In the genomic region with DNA sequence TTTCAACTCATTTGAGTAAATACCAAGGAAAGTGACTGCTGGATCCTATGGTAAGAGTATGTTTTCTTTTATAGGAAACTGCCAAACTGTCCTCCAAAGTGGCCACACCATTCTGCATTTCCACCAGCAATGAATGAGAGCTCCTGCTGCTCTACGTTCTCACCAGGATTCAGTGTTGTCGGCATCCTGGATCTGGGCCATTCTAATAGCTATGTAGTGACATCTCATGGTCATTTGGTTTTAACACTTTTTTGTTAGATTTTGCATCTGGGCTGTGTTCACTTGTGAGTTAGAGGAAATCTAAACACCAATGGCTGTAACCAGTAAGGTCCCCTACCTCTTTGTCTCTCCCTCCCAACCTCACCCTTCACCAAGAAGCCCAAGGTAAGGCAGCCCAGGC, we compare ENCODE assay signal across 1 cellular context.
TF ChIP-seq lines count a peak whose summit lies in the region.

No MANE protein-coding gene starts in this region.

TF ChIP-seq in H1, 55 proteins besides CTCF, POLR2A, EP300 and RAD21:
- TF ChIP-seq TCF12 (IDR thresholded peaks at IDR 0.05; ENCODE audit: low read depth, low read length) (no peak), TBP (IDR thresholded peaks at IDR 0.05; ENCODE audit: low read depth, low read length) (no peak), JUND (IDR thresholded peaks at IDR 0.05; ENCODE audit: low read length) (no peak), SUZ12 (IDR thresholded peaks at IDR 0.05; ENCODE audit: low read length) (no peak), RBBP5 (IDR thresholded peaks at IDR 0.05; ENCODE audit: borderline replicate concordance, low read depth, low read length) (no peak), TAF7 (optimal IDR thresholded peaks at IDR 0.05; ENCODE audit: borderline replicate concordance, low read depth, low read length) (no peak), SIX5 (IDR thresholded peaks at IDR 0.05; ENCODE audit: low read depth, low read length) (no peak)
- TF ChIP-seq, protein P1, sequence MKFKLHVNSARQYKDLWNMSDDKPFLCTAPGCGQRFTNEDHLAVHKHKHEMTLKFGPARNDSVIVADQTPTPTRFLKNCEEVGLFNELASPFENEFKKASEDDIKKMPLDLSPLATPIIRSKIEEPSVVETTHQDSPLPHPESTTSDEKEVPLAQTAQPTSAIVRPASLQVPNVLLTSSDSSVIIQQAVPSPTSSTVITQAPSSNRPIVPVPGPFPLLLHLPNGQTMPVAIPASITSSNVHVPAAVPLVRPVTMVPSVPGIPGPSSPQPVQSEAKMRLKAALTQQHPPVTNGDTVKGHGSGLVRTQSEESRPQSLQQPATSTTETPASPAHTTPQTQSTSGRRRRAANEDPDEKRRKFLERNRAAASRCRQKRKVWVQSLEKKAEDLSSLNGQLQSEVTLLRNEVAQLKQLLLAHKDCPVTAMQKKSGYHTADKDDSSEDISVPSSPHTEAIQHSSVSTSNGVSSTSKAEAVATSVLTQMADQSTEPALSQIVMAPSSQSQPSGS (IDR thresholded peaks at IDR 0.05; ENCODE audit: low read length): no peak
- TF ChIP-seq, protein P2, sequence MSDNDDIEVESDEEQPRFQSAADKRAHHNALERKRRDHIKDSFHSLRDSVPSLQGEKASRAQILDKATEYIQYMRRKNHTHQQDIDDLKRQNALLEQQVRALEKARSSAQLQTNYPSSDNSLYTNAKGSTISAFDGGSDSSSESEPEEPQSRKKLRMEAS (IDR thresholded peaks at IDR 0.05): no peak
